Comparison of ENCODE assay signal across 14 cellular contexts in genomic region chr7:78090616-78091015, GRCh38.
DNase-seq lines count a peak whose midpoint lies in the region; ATAC-seq and TF ChIP-seq lines count a peak whose summit lies in the region.
"Had no signal": no experiment of that assay in that cellular context is flagged by ENCODE, and none has a peak within 500 bp of the region (broad histone marks: within the 10 kb centered on the region; RNA-seq: fewer than 3 reads in every experiment).

No MANE protein-coding gene starts in this region.

- no peaks in the 10 kb centered on the region for H3K79me2 ChIP-seq in GM23248 (ENCODE audit: insufficient read depth)

- H4K20me1 ChIP-seq in GM23248 (ENCODE audit: insufficient read depth), result no peaks in the 10 kb centered on the region
- H4K20me1 ChIP-seq: BLaER1 treated with 17β-estradiol and CSF1 and Interleukin-3, amounts not matched to agents 10 nM and 100 nM had no signal

- CTCF ChIA-PET in AG04449 (lab: Yijun Ruan, JAX), result interaction anchor here (0.7 to 1.0 kb wide), 2 partner anchors 44 to 76 kb away, joined by 4 read pairs; no protein-coding TSS in a partner anchor

- H3K9me2 ChIP-seq in GM23248 (ENCODE audit: insufficient read depth), result no peaks in the 10 kb centered on the region

- H3K9ac ChIP-seq in GM23248, result no peak overlapping the region
- H3K9ac ChIP-seq: BLaER1 treated with 17β-estradiol and CSF1 and Interleukin-3, amounts not matched to agents 10 nM and 100 nM had no signal

- no peak overlapping the region for H3K4me2 ChIP-seq in GM23248 (ENCODE audit: unreplicated experiment)
- H3K4me2 ChIP-seq: BLaER1 treated with 17β-estradiol and CSF1 and Interleukin-3, amounts not matched to agents 10 nM and 100 nM had no signal

- no peaks in the 10 kb centered on the region for H3K27me3 ChIP-seq in GM23248 (replicated peaks; ENCODE audit: insufficient read depth)
- H3K27me3 ChIP-seq: adrenal gland; BLaER1 treated with 17β-estradiol and CSF1 and Interleukin-3, amounts not matched to agents 10 nM and 100 nM; gastrocnemius medialis; uterus had no signal

- no peaks in the 10 kb centered on the region for H3K36me3 Mint-ChIP-seq in activated naive CD4-positive, alpha-beta T cell treated with anti-CD3 and anti-CD28 coated beads, Interleukin-2, amount 50 U/mL, for 72 hours

- H3K4me3 ChIP-seq in AG04449 (ENCODE audit: low read depth, low read length) (no peak overlapping the region), GM23248 (no peak overlapping the region), foreskin fibroblast (ENCODE audit: low read depth in 1 of 2, low read length in 2 of 2) (no peak overlapping the region)
- H3K4me3 ChIP-seq: adrenal gland; BLaER1 treated with 17β-estradiol and CSF1 and Interleukin-3, amounts not matched to agents 10 nM and 100 nM; gastrocnemius medialis; uterus had no signal

- H3K4me1 ChIP-seq in GM23248 (ENCODE audit: insufficient read depth), result no peaks in the 10 kb centered on the region
- H3K4me1 ChIP-seq: adrenal gland; BLaER1 treated with 17β-estradiol and CSF1 and Interleukin-3, amounts not matched to agents 10 nM and 100 nM; gastrocnemius medialis; uterus had no signal

- POLR2A ChIA-PET in AG04449 (lab: Yijun Ruan, JAX), result interaction anchor here (0.6 kb wide), 1 partner anchor 1109 kb away, joined by 3 read pairs; no protein-coding TSS in a partner anchor

- no peak for ATAC-seq in activated naive CD4-positive, alpha-beta T cell treated with anti-CD3 and anti-CD28 coated beads, Interleukin-2, amount 50 U/mL, for 72 hours
- no peak for ATAC-seq in HG02759 (IDR thresholded peaks at IDR 0.05; ENCODE audit: unreplicated experiment)
- ATAC-seq: activated T-cell treated with anti-CD3 and anti-CD28 coated beads, Interleukin-2, amount 50 U/mL, for 4 hours; gastrocnemius medialis had no signal

- no peak overlapping the region for H3K27ac Mint-ChIP-seq in activated naive CD4-positive, alpha-beta T cell treated with anti-CD3 and anti-CD28 coated beads, Interleukin-2, amount 50 U/mL, for 72 hours

- H2AFZ ChIP-seq in GM23248, result no peak overlapping the region

- no peaks in the 10 kb centered on the region for H3K36me3 ChIP-seq in GM23248 (ENCODE audit: low read depth)
- H3K36me3 ChIP-seq: adrenal gland; BLaER1 treated with 17β-estradiol and CSF1 and Interleukin-3, amounts not matched to agents 10 nM and 100 nM; gastrocnemius medialis; uterus had no signal

- DNase-seq in AG04449 (ENCODE audit: low read depth, low spot score), result no peak
- DNase-seq in GM23248, result peak; percentile 26
- DNase-seq in SK-MEL-5 (ENCODE audit: low read depth, low spot score), result peak; percentile 54
- peak in 1 of 2 donors; percentile 14 for DNase-seq in foreskin fibroblast
- no peak for DNase-seq in activated naive CD4-positive, alpha-beta T cell treated with anti-CD3 and anti-CD28 coated beads, Interleukin-2, amount 50 U/mL, for 72 hours (ENCODE audit: low spot score in 2 of 2)
- DNase-seq in cerebellar nuclear complex (lab: John Stamatoyannopoulos, UW), result no peak
- no peak for DNase-seq in HT-29 (ENCODE audit: low spot score)
- DNase-seq: activated T-cell treated with anti-CD3 and anti-CD28 coated beads, Interleukin-2, amount 50 U/mL, for 4 hours; adrenal gland; gastrocnemius medialis; stimulated activated CD4-positive, alpha-beta T cell treated with anti-CD3 and anti-CD28 coated beads, Interleukin-2, amount 100 ng/mL, for 24 hours; uterus had no signal

- H3K9me3 ChIP-seq in GM23248 (ENCODE audit: low read depth), result no peaks in the 10 kb centered on the region
- H3K9me3 ChIP-seq: adrenal gland; BLaER1 treated with 17β-estradiol and CSF1 and Interleukin-3, amounts not matched to agents 10 nM and 100 nM; gastrocnemius medialis; uterus had no signal

- H3F3A ChIP-seq in GM23248 (ENCODE audit: insufficient read depth), result no peaks in the 10 kb centered on the region

- no peak overlapping the region for H3K27ac ChIP-seq in GM23248
- H3K27ac ChIP-seq: adrenal gland; BLaER1 treated with 17β-estradiol and CSF1 and Interleukin-3, amounts not matched to agents 10 nM and 100 nM; gastrocnemius medialis; uterus had no signal

- in situ Hi-C loops in GM23248 (cut with MboI) (no loop called here), SK-MEL-5 (cut with HindIII; ENCODE audit: low pct_unique_long_range_greater_than_20kb, low sequenced_read_pairs) (no loop called here)

- H3K9me3 Mint-ChIP-seq in activated naive CD4-positive, alpha-beta T cell treated with anti-CD3 and anti-CD28 coated beads, Interleukin-2, amount 50 U/mL, for 72 hours, result no peaks in the 10 kb centered on the region
- H3K9me3 Mint-ChIP-seq: activated T-cell treated with anti-CD3 and anti-CD28 coated beads, Interleukin-2, amount 50 U/mL, for 4 hours had no signal

- peak; percentile 30 for TF ChIP-seq CTCF in AG04449 (IDR thresholded peaks at IDR 0.05; ENCODE audit: insufficient read depth, low read length, missing control alignments)
- TF ChIP-seq CTCF in foreskin fibroblast (IDR thresholded peaks at IDR 0.05; ENCODE audit: low read depth, low read length), result peak; percentile 8

Comparison
In these comparisons a context has a peak if more than half of its experiments do, and no peak if none do; other contexts are left out.
1. DNase-seq: peak in GM23248 (single experiment) and SK-MEL-5 (single experiment); none in AG04449 (single experiment), activated naive CD4-positive, alpha-beta T cell treated with anti-CD3 and anti-CD28 coated beads, Interleukin-2, amount 50 U/mL, for 72 hours (0 of 2), cerebellar nuclear complex (0 of 2) and HT-29 (single experiment).